In genomic region chr12:13981296-13981962, GRCh38 we compare ENCODE assay signal across 1 cellular context.
TF ChIP-seq lines count a peak whose summit lies in the region.

GRIN2B (minus strand) TSS chr12:13981602; CDS start chr12:13866208, 115,394 bp downstream.

TF ChIP-seq in GM12878, 131 proteins besides CTCF, POLR2A, EP300 and RAD21 (continued from another document):
- TF ChIP-seq KAT2A (conservative IDR thresholded peaks at IDR 0.05; ENCODE audit: control insufficient read depth, low read depth, low read length) (no peak), FOXK2 (IDR thresholded peaks at IDR 0.05) (no peak), JUNB (IDR thresholded peaks at IDR 0.05) (no peak), FOS (IDR thresholded peaks at IDR 0.05; ENCODE audit: borderline replicate concordance, extremely low read depth, insufficient read length) (no peak), YY1 (IDR thresholded peaks at IDR 0.05; ENCODE audit: low read depth, low read length) (no peak), CEBPZ (IDR thresholded peaks at IDR 0.05; ENCODE audit: low read depth, low read length) (no peak), CBX3 (IDR thresholded peaks at IDR 0.05; ENCODE audit: borderline replicate concordance, low read depth) (no peak), MXI1 (IDR thresholded peaks at IDR 0.05; ENCODE audit: low read depth, low read length) (no peak), SPI1 (IDR thresholded peaks at IDR 0.05; ENCODE audit: borderline replicate concordance, insufficient read depth, low read depth, low read length) (no peak), BCL11A (IDR thresholded peaks at IDR 0.05; ENCODE audit: low read depth, low read length) (no peak), SMARCA5 (IDR thresholded peaks at IDR 0.05) (no peak)
TF ChIP-seq in GM12878: peak in this region for 0.
